8 cellular contexts compared by ENCODE assay signal in the genomic region with DNA sequence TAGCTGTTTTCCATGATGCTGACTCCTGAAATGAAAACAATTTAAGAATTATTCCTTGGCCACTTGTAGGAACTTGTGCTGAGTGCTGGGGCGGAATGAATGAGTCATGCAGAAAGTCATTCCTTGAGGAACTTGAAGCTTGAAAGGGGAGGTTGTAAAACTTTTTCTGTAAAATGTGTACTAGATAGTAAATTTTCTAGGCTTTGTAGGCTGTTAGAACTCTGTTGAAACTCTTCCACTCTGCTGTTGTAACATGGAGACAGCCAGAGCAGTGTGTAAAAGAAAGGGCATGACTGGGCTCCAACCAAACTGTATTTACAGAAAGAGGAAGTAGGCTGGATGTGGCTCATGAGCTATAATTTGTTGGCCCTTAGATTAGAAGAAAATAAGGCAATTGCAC. TPM values are rescaled to one million over a fixed set of nuclear protein-coding genes. Genes with fewer than 3 reads are reported as not detected.
DNase-seq lines count a peak whose midpoint lies in the region; ATAC-seq and TF ChIP-seq lines count a peak whose summit lies in the region.

No MANE protein-coding gene starts in this region.

- POLR2A ChIA-PET in GM10248 (lab: Yijun Ruan, JAX): interaction anchor here (0.6 to 0.7 kb wide), 2 partner anchors 28 to 784 kb away, joined by 3 read pairs; no protein-coding TSS in a partner anchor

- no peak overlapping the region for H3K4me3 ChIP-seq in testis

- H3K4me3 Mint-ChIP-seq in natural killer cell treated with Interleukin-12 subunit alpha and Interleukin-12 subunit beta and Interleukin-15 and Interleukin-18, amount 100 ng/mL, for 72 hours: no peak overlapping the region

- TF ChIP-seq CTCF in GM10248 (IDR thresholded peaks at IDR 0.05; ENCODE audit: control extremely low read depth, extremely low read depth, low read depth, missing control alignments) (no peak), testis (IDR thresholded peaks at IDR 0.05) (no peak)

- no peaks in the 10 kb centered on the region for H3K27me3 ChIP-seq in testis

- ATAC-seq in natural killer cell treated with Interleukin-12 subunit alpha and Interleukin-12 subunit beta and Interleukin-15 and Interleukin-18, amount 100 ng/mL, for 72 hours: no peak

- no peaks in the 10 kb centered on the region for H3K36me3 ChIP-seq in testis (ENCODE audit: low read depth, missing control alignments)

- peak; percentile 15 for DNase-seq in GM10248 (ENCODE audit: extremely low spot score)
- DNase-seq in HPDE6-E6E7 (ENCODE audit: extremely low spot score): peak; percentile 45
- DNase-seq in astrocyte of the hippocampus (ENCODE audit: low read depth, low spot score): peak; percentile 83
- peak; percentile 81 for DNase-seq in kidney glomerular epithelial cell (lab: John Stamatoyannopoulos, UW)
- peak; percentile 30 for DNase-seq in testis
- DNase-seq in NCI-H2029 treated with DMSO at 0.1 percent for 48 hours (lab: John Stamatoyannopoulos, UW): no peak
- no peak for DNase-seq in SHP77 treated with DMSO at 0.1 percent for 48 hours (lab: John Stamatoyannopoulos, UW)
- DNase-seq in natural killer cell treated with Interleukin-12 subunit alpha and Interleukin-12 subunit beta and Interleukin-15 and Interleukin-18, amount 100 ng/mL, for 72 hours (ENCODE audit: low spot score): no peak

- peaks cover 13% of the 10 kb centered on the region for H3K4me1 ChIP-seq in testis

- CTCF ChIA-PET in GM10248 (lab: Yijun Ruan, JAX): interaction anchor here (1.5 to 1.7 kb wide), 3 partner anchors 11 to 137 kb away, joined by 4 to 8 read pairs (median 4); no protein-coding TSS in a partner anchor

- no peak overlapping the region for H3K27ac Mint-ChIP-seq in natural killer cell treated with Interleukin-12 subunit alpha and Interleukin-12 subunit beta and Interleukin-15 and Interleukin-18, amount 100 ng/mL, for 72 hours

- H3K27me3 Mint-ChIP-seq in natural killer cell treated with Interleukin-12 subunit alpha and Interleukin-12 subunit beta and Interleukin-15 and Interleukin-18, amount 100 ng/mL, for 72 hours: peaks cover 12 to 28% of the 10 kb centered on the region in 2 donors

- no peak for TF ChIP-seq POLR2A in testis (IDR thresholded peaks at IDR 0.05)

- no peaks in the 10 kb centered on the region for H3K9me3 Mint-ChIP-seq in natural killer cell treated with Interleukin-12 subunit alpha and Interleukin-12 subunit beta and Interleukin-15 and Interleukin-18, amount 100 ng/mL, for 72 hours

- H3K27ac ChIP-seq in testis: peak overlapping the region in 1 of 2 donors; percentile 85

- H3K36me3 Mint-ChIP-seq in natural killer cell treated with Interleukin-12 subunit alpha and Interleukin-12 subunit beta and Interleukin-15 and Interleukin-18, amount 100 ng/mL, for 72 hours: no peaks in the 10 kb centered on the region

- H3K4me1 Mint-ChIP-seq in natural killer cell treated with Interleukin-12 subunit alpha and Interleukin-12 subunit beta and Interleukin-15 and Interleukin-18, amount 100 ng/mL, for 72 hours (ENCODE audit: low read depth in 2 of 2): no peaks in the 10 kb centered on the region

- 33 to 47% methylated on average over 1 of the region's 1 CpG for WGBS in testis, 2 donors

- no peaks in the 10 kb centered on the region for H3K9me3 ChIP-seq in testis

- intact Hi-C loops in testis (cut with DNase I; ENCODE audit: low total_unique reads): no loop called here

RNA-seq across cellular contexts. Expression of gene ABCA8, which starts 46.1 kb away (rescaled TPM):
- total RNA-seq in testis: 100 to 1,000 TPM; 188 to 249 TPM
- polyA plus RNA-seq in testis (ENCODE audit: insufficient read depth, low read depth, low replicate concordance): 45.6 TPM
- not detected for total RNA-seq in natural killer cell treated with Interleukin-12 subunit alpha and Interleukin-12 subunit beta and Interleukin-15 and Interleukin-18, amount 100 ng/mL, for 72 hours

Comparison
In these comparisons a context has a peak if more than half of its experiments do, and no peak if none do; other contexts are left out.
1. DNase-seq: peak in GM10248 (single experiment), HPDE6-E6E7 (single experiment), astrocyte of the hippocampus (single experiment), kidney glomerular epithelial cell (single experiment) and testis (single experiment); none in NCI-H2029 treated with DMSO at 0.1 percent for 48 hours (single experiment), SHP77 treated with DMSO at 0.1 percent for 48 hours (single experiment) and natural killer cell treated with Interleukin-12 subunit alpha and Interleukin-12 subunit beta and Interleukin-15 and Interleukin-18, amount 100 ng/mL, for 72 hours (single experiment).
2. RNA of gene ABCA8, which starts 46.1 kb away (total RNA-seq): 188 to 249 TPM in testis; not detected in natural killer cell treated with Interleukin-12 subunit alpha and Interleukin-12 subunit beta and Interleukin-15 and Interleukin-18, amount 100 ng/mL, for 72 hours; every median in the first group is over 100 times any median in the second.